In the genomic region with DNA sequence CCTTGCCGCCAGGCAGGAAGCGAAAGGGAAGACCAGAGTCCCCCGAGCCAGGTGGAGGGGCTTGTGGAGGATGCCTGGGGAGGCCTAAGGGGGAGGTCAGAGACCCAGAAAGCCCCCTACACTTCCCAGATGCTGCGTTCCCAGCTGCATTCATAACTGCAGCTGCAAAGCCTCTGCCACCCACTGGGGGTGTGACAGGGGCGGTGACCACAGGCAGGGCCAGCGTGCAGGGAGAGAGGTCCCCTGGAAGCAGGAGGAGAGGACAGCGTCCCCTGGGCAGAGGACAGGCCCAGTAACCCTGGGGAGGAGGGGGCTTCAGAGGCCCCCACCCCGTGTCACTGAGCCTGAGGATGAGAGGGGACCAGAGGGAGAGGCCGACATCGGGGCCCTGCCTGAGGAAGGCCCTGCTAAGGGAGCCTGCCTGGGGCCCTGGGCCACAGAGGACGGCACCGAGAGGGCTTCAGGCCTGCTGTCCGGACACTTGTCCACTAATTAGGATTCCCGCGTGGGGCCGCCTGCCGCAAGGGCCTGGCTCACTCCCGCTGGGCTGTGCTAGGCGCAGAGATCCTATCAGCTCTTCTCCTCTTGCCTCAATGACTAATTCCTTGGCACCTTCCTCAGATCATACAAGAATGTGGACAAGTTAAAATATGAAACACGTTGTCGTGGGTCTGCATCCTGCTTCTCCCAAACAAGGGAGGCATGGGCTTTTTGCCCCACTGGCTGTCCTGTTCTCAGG, we compare ENCODE assay signal across 15 cellular contexts. TPM values are rescaled to one million over a fixed set of nuclear protein-coding genes. Genes with fewer than 3 reads are reported as not detected.
DNase-seq lines count a peak whose midpoint lies in the region; ATAC-seq and TF ChIP-seq lines count a peak whose summit lies in the region.
"Had no signal": no experiment of that assay in that cellular context is flagged by ENCODE, and none has a peak within 500 bp of the region (broad histone marks: within the 10 kb centered on the region; RNA-seq: fewer than 3 reads in every experiment).

No MANE protein-coding gene starts in this region.

- TF ChIP-seq CTCF in Panc1 (IDR thresholded peaks at IDR 0.05), result no peak
- TF ChIP-seq CTCF in epithelial cell of esophagus (IDR thresholded peaks at IDR 0.05; ENCODE audit: insufficient read depth, low read depth, low read length, missing control alignments), result peak; percentile 40
- peak; percentile 10 for TF ChIP-seq CTCF in retinal pigment epithelial cell (conservative IDR thresholded peaks at IDR 0.05; ENCODE audit: low read depth, low read length)
- no peak for TF ChIP-seq CTCF in transverse colon (IDR thresholded peaks at IDR 0.05)

- peak; percentile 85 for DNase-seq in GM03348 (ENCODE audit: low spot score)
- DNase-seq in Panc1 (ENCODE audit: low read depth, low spot score), result no peak
- DNase-seq in epithelial cell of esophagus (ENCODE audit: low read depth), result peak; percentile 81
- peak; percentile 11 for DNase-seq in retinal pigment epithelial cell (ENCODE audit: low read depth)
- DNase-seq in LoVo (ENCODE audit: low spot score), result no peak
- DNase-seq in HEK293T (ENCODE audit: extremely low spot score), result no peak
- DNase-seq in transverse colon, result no peak
- DNase-seq: activated naive CD4-positive, alpha-beta T cell treated with anti-CD3 and anti-CD28 coated beads, Interleukin-2, amount 50 U/mL, for 16 hours; colonic mucosa; naive B cell; NCI-H526 treated with DMSO at 0.1 percent for 48 hours had no signal

- intact Hi-C loops in Panc1 (cut with micrococcal nuclease; ENCODE audit: unreplicated experiment) (no loop called here), transverse colon (cut with DNase I; ENCODE audit: low total_unique reads) (no loop called here)

- 63 to 100% methylated on average over 1 to 15 of the region's 21 CpGs for WGBS in transverse colon (ENCODE audit: low coverage in 1 of 2), 2 donors

- no peak overlapping the region for H3K27ac ChIP-seq in Panc1 (ENCODE audit: low read length)
- H3K27ac ChIP-seq in transverse colon, result no peak overlapping the region
- H3K27ac ChIP-seq: colonic mucosa, thoracic aorta had no signal

- in situ Hi-C loops in Panc1 (cut with HindIII; ENCODE audit: low pct_unique_long_range_greater_than_20kb, low sequenced_read_pairs) (no loop called here), transverse colon (cut with MboI; ENCODE audit: low pct_ligation_motif_present in 1 of 4, low pct_unique_long_range_greater_than_20kb in 1 of 4, low sequenced_read_pairs in 3 of 4) (no loop called here)

- H3K4me1 ChIP-seq in Panc1 (ENCODE audit: control insufficient read depth, insufficient read depth, low read length), result peaks cover 8% of the 10 kb centered on the region
- H3K4me1 ChIP-seq in transverse colon, result no peaks in the 10 kb centered on the region
- H3K4me1 ChIP-seq: colonic mucosa had no signal

- CTCF ChIA-PET in Panc1 (lab: Charles Lee), result interaction anchor here (0.5 kb wide), 1 partner anchor 19 kb away, joined by 6 read pairs; no protein-coding TSS in a partner anchor
- CTCF ChIA-PET in HEK293T (lab: Yijun Ruan, JAX), result interaction anchor here (0.6 to 1.5 kb wide), 3 partner anchors 12 to 21 kb away, joined by 3 to 4 read pairs (median 3); no protein-coding TSS in a partner anchor

- no peaks in the 10 kb centered on the region for H3K27me3 ChIP-seq in Panc1 (ENCODE audit: control insufficient read depth, insufficient read depth, low read length)
- peaks cover 39% of the 10 kb centered on the region for H3K27me3 ChIP-seq in transverse colon
- H3K27me3 ChIP-seq: colonic mucosa had no signal

- BruUV-seq in Panc1 (replicated peaks; lab: Mats Ljungman, UMichigan), result no TSS peak

- no peak for TF ChIP-seq POLR2A in transverse colon (IDR thresholded peaks at IDR 0.05)

- no peak overlapping the region for H3K4me3 ChIP-seq in Panc1 (ENCODE audit: low read depth in 2 of 2, low read length in 2 of 2)
- no peak overlapping the region for H3K4me3 ChIP-seq in epithelial cell of esophagus (ENCODE audit: low read length)
- H3K4me3 ChIP-seq in retinal pigment epithelial cell (ENCODE audit: low read length), result no peak overlapping the region
- no peak overlapping the region for H3K4me3 ChIP-seq in transverse colon
- H3K4me3 ChIP-seq: colonic mucosa, thoracic aorta had no signal

- ATAC-seq in Panc1 (peak; percentile 31; the same call in 1 of the 2 replicates), GM19035 (IDR thresholded peaks at IDR 0.05; ENCODE audit: unreplicated experiment) (no peak)
- ATAC-seq: Right ventricle myocardium inferior had no signal

- TF ChIP-seq EP300 in transverse colon (IDR thresholded peaks at IDR 0.05; ENCODE audit: low read depth), result no peak

- H3K36me3 ChIP-seq in Panc1 (ENCODE audit: control insufficient read depth, insufficient read depth, low read length) (no peaks in the 10 kb centered on the region), transverse colon (no peaks in the 10 kb centered on the region)
- H3K36me3 ChIP-seq: colonic mucosa, thoracic aorta had no signal

- H3K9me3 ChIP-seq in Panc1 (ENCODE audit: control insufficient read depth, insufficient read depth, low read depth, low read length) (no peaks in the 10 kb centered on the region), transverse colon (no peaks in the 10 kb centered on the region)
- H3K9me3 ChIP-seq: colonic mucosa, thoracic aorta had no signal

- POLR2A ChIA-PET in Panc1 (lab: Charles Lee) (no interaction called here), HEK293T (lab: Yijun Ruan, JAX) (interaction anchor here (0.9 to 1.0 kb wide), 2 partner anchors 8 to 52 kb away, joined by 3 read pairs; no protein-coding TSS in a partner anchor)

TF ChIP-seq in HEK293T, 16 proteins besides CTCF, POLR2A, EP300 and RAD21:
- TF ChIP-seq ZNF384 (IDR thresholded peaks at IDR 0.05), result no peak
- no peak for TF ChIP-seq ARNT (IDR thresholded peaks at IDR 0.05)
- no peak for TF ChIP-seq LEF1 (IDR thresholded peaks at IDR 0.05; ENCODE audit: borderline replicate concordance)
- no peak for TF ChIP-seq SUZ12 (IDR thresholded peaks at IDR 0.05)
- TF ChIP-seq SP1 (IDR thresholded peaks at IDR 0.05), result no peak
- no peak for TF ChIP-seq ELF4 (IDR thresholded peaks at IDR 0.05)
- no peak for TF ChIP-seq FOXM1 (IDR thresholded peaks at IDR 0.05; ENCODE audit: borderline replicate concordance)

RNA-seq across cellular contexts. Expression of a gene that starts 49.1 kb away (rescaled TPM):
- total RNA-seq in Panc1 (2021; ENCODE audit: unreplicated experiment), result not detected
- polyA plus RNA-seq in Panc1 (2012; ENCODE audit: insufficient read length), result 0.10 TPM
- not detected for total RNA-seq in transverse colon
- total RNA-seq: colonic mucosa, Right ventricle myocardium inferior, skeletal muscle tissue, thoracic aorta had no signal

RNA-seq across cellular contexts. Expression of a gene that starts 50.8 kb away (rescaled TPM):
- total RNA-seq in Panc1 (2021; ENCODE audit: unreplicated experiment) (4.7 TPM), transverse colon (under 1 TPM in 2 of 4 donors, not detected in 2; 0.20 to 0.32 TPM)
- 3.2 TPM for polyA plus RNA-seq in Panc1 (2012; ENCODE audit: insufficient read length)
- total RNA-seq: skeletal muscle tissue, thoracic aorta had no signal

RNA-seq across cellular contexts. Expression of a gene that starts 53.3 kb away (rescaled TPM):
- total RNA-seq in Panc1 (2021; ENCODE audit: unreplicated experiment) (27.1 TPM), transverse colon (10 to 100 TPM; 19.7 to 30.4 (median 25.5) TPM)
- polyA plus RNA-seq in Panc1 (2012; ENCODE audit: insufficient read length), result 31.8 TPM

Comparison
In these comparisons a context has a peak if more than half of its experiments do, and no peak if none do; other contexts are left out.
1. DNase-seq: peak in GM03348 (single experiment), epithelial cell of esophagus (single experiment) and retinal pigment epithelial cell (single experiment); none in Panc1 (single experiment), LoVo (single experiment), HEK293T (single experiment) and transverse colon (single experiment).
2. CTCF ChIP-seq: peak in epithelial cell of esophagus (single experiment) and retinal pigment epithelial cell (single experiment); none in Panc1 (single experiment) and transverse colon (0 of 5).